Comparison of ENCODE assay signal across 1 cellular context in genomic region chr19:19207637-19208582, GRCh38.
TF ChIP-seq lines count a peak whose summit lies in the region.

No MANE protein-coding gene starts in this region.

TF ChIP-seq in SK-N-SH treated with all-trans-retinoic acid at 6 μM for 48 hours, 23 proteins besides CTCF, POLR2A, EP300 and RAD21 (continued from another document):
- TF ChIP-seq CSRNP3 (CRISPR knock-in tag; IDR thresholded peaks at IDR 0.05), result no peak
